27 cellular contexts compared by ENCODE assay signal in genomic region chr6:87116922-87117321, GRCh38. TPM values are rescaled to one million over a fixed set of nuclear protein-coding genes. Genes with fewer than 3 reads are reported as not detected.
DNase-seq lines count a peak whose midpoint lies in the region; ATAC-seq, FAIRE-seq and TF ChIP-seq lines count a peak whose summit lies in the region.
"Had no signal": no experiment of that assay in that cellular context is flagged by ENCODE, and none has a peak within 500 bp of the region (broad histone marks: within the 10 kb centered on the region; RNA-seq: fewer than 3 reads in every experiment).

No MANE protein-coding gene starts in this region.

- H3K4me1 Mint-ChIP-seq in naive B cell: peaks cover 0 to 6% (median 0%) of the 10 kb centered on the region in 3 donors
- H3K4me1 Mint-ChIP-seq: CD8-positive, alpha-beta memory T cell had no signal

- no peak for TF ChIP-seq RAD21 in GM12878 (IDR thresholded peaks at IDR 0.05; ENCODE audit: insufficient read depth, low read depth, low read length)

- TF ChIP-seq CTCF in NB4 (IDR thresholded peaks at IDR 0.05; ENCODE audit: low read depth, low read length) (no peak), GM12878 (IDR thresholded peaks at IDR 0.05 in 2 of 3, conservative IDR thresholded peaks at IDR 0.05 in 1 of 3; ENCODE audit: control insufficient read depth in 2 of 3, extremely low read depth in 1 of 3, insufficient read depth in 1 of 3, low read depth in 3 of 3, low read length in 3 of 3) (no peak)

- no peak overlapping the region for H2AFZ ChIP-seq in GM12878 (ENCODE audit: control insufficient read depth, low read depth, low read length)

- H4K20me1 ChIP-seq in GM12878 (ENCODE audit: control insufficient read depth, insufficient read depth): no peaks in the 10 kb centered on the region
- H4K20me1 ChIP-seq: BLaER1 treated with 17β-estradiol and CSF1 and Interleukin-3, amounts not matched to agents 10 nM and 100 nM had no signal

- in situ Hi-C loops in GM12878 (cut with MboI): no loop called here

- TF ChIP-seq POLR2A in GM12892 (IDR thresholded peaks at IDR 0.05; ENCODE audit: low read depth, low read length) (no peak), NB4 (IDR thresholded peaks at IDR 0.05; ENCODE audit: extremely low read depth, insufficient read length) (no peak), GM12878 (IDR thresholded peaks at IDR 0.05; ENCODE audit: low read depth, low read length) (no peak)

- H3K36me3 ChIP-seq in GM12878 (ENCODE audit: control insufficient read depth in 2 of 2, insufficient read depth in 2 of 2, low read length in 1 of 2): no peaks in the 10 kb centered on the region
- H3K36me3 ChIP-seq: BE2C; BLaER1 treated with 17β-estradiol and CSF1 and Interleukin-3, amounts not matched to agents 10 nM and 100 nM; HAP-1 had no signal

- H3K27me3 Mint-ChIP-seq in naive B cell: peaks cover 5 to 10% (median 7%) of the 10 kb centered on the region in 3 donors

- no peaks in the 10 kb centered on the region for H3K4me1 ChIP-seq in GM12878 (ENCODE audit: control insufficient read depth, insufficient read depth, low read length)
- H3K4me1 ChIP-seq: A549; BE2C; BLaER1 treated with 17β-estradiol and CSF1 and Interleukin-3, amounts not matched to agents 10 nM and 100 nM had no signal

- intact Hi-C loops in GM12878 (cut with micrococcal nuclease; ENCODE audit: unreplicated experiment): no loop called here

- no TSS peak for BruUV-seq in GM12878 (replicated peaks; lab: Mats Ljungman, UMichigan)

- no peak for TF ChIP-seq EP300 in GM12878 (IDR thresholded peaks at IDR 0.05; ENCODE audit: borderline replicate concordance in 1 of 2, control insufficient read depth in 1 of 2, low read depth in 2 of 2, low read length in 2 of 2)

- H3K27me3 ChIP-seq in GM12878 (replicated peaks in 1 of 2; ENCODE audit: control insufficient read depth in 2 of 2, insufficient read depth in 2 of 2, low read length in 1 of 2): no peaks in the 10 kb centered on the region
- H3K27me3 ChIP-seq: BE2C; BLaER1 treated with 17β-estradiol and CSF1 and Interleukin-3, amounts not matched to agents 10 nM and 100 nM had no signal

- H3K4me3 Mint-ChIP-seq in naive B cell: no peak overlapping the region
- H3K4me3 Mint-ChIP-seq: CD14-positive monocyte; CD4-positive, alpha-beta T cell; CD8-positive, alpha-beta memory T cell; HFFc6 had no signal

- peak; percentile 5 for FAIRE-seq in GM12892 (lab: Jason Lieb, UNC)
- no peak for FAIRE-seq in GM12878 (lab: Jason Lieb, UNC)
- FAIRE-seq: A549, D721Med, GM12891, H54 had no signal

- peaks cover 0 to 7% (median 3%) of the 10 kb centered on the region in 7 donors for H3K9me3 Mint-ChIP-seq in naive B cell
- H3K9me3 Mint-ChIP-seq: CD4-positive, alpha-beta T cell; CD8-positive, alpha-beta memory T cell; HFFc6 had no signal

- peak; percentile 38; the same call in 2 of the 3 replicates for ATAC-seq in GM12878
- peak; percentile 27 to 36 for ATAC-seq in naive B cell (ENCODE audit: low read depth in 2 of 2)
- ATAC-seq in HG02798 (IDR thresholded peaks at IDR 0.05; ENCODE audit: poor library complexity, unreplicated experiment): no peak
- no peak for ATAC-seq in HG03521 (IDR thresholded peaks at IDR 0.05; ENCODE audit: unreplicated experiment)
- ATAC-seq: A549 had no signal

- peaks cover 0 to 5% of the 10 kb centered on the region in 2 donors for H3K36me3 Mint-ChIP-seq in naive B cell
- H3K36me3 Mint-ChIP-seq: CD14-positive monocyte; CD8-positive, alpha-beta memory T cell had no signal

- DNase-seq in GM12892 (ENCODE audit: insufficient read length) (no peak), NB4 (ENCODE audit: low read depth) (peak; percentile 51), GM12878 (ENCODE audit: low read depth, low spot score) (no peak), naive B cell (no peak), NCI-H526 (lab: John Stamatoyannopoulos, UW) (no peak)
- no peak for DNase-seq in stimulated activated CD4-positive, alpha-beta T cell treated with anti-CD3 and anti-CD28 coated beads, Interleukin-4, amount 100 ng/mL, for 24 hours
- DNase-seq: 8988T; ACHN; AML-193; BE2C; CD4-positive, alpha-beta T cell; CD8-positive, alpha-beta memory T cell; DMS 273 treated with DMSO at 0.1 percent for 48 hours; DMS79; EL; GDM1; GOT3; HFFc6 had no signal

- H3K9me3 ChIP-seq in GM12878 (replicated peaks; ENCODE audit: control insufficient read depth, insufficient read depth, low read length): no peaks in the 10 kb centered on the region
- H3K9me3 ChIP-seq: A549, BE2C, HAP-1 had no signal

- no peak overlapping the region for H3K27ac ChIP-seq in GM12878 (ENCODE audit: control insufficient read depth, insufficient read depth)
- H3K27ac ChIP-seq: A549; BLaER1 treated with 17β-estradiol and CSF1 and Interleukin-3, amounts not matched to agents 10 nM and 100 nM had no signal

- no peak overlapping the region for H3K9ac ChIP-seq in GM12878 (ENCODE audit: control insufficient read depth, insufficient read depth, low read length)
- H3K9ac ChIP-seq: BLaER1 treated with 17β-estradiol and CSF1 and Interleukin-3, amounts not matched to agents 10 nM and 100 nM had no signal

- 50% methylated on average over 2 of the region's 2 CpGs for WGBS in GM12878 (ENCODE audit: insufficient coverage, insufficient replicate concordance, low lambda C conversion rate, missing lambda C conversion rate)

- H3K79me2 ChIP-seq in GM12878 (ENCODE audit: control insufficient read depth, insufficient read depth, low read length): no peaks in the 10 kb centered on the region

- no peak overlapping the region for H3K27ac Mint-ChIP-seq in naive B cell
- H3K27ac Mint-ChIP-seq: CD14-positive monocyte; CD4-positive, alpha-beta T cell; CD8-positive, alpha-beta memory T cell; HFFc6 had no signal

- RAD21 ChIA-PET in GM12878 (lab: Charles Lee; ENCODE audit: unreplicated experiment): no interaction called here

- no peak overlapping the region for H3K4me3 ChIP-seq in NB4 (ENCODE audit: low read depth, low read length)
- no peak overlapping the region for H3K4me3 ChIP-seq in GM12878
- H3K4me3 ChIP-seq: A549; BLaER1 treated with 17β-estradiol and CSF1 and Interleukin-3, amounts not matched to agents 10 nM and 100 nM; HAP-1 had no signal

- POLR2A ChIA-PET in GM12878 (lab: Charles Lee): no interaction called here

- SMC1A ChIA-PET in GM12878 (lab: Charles Lee; ENCODE audit: uncharacterized antibody, unreplicated experiment): interaction anchor here (0.8 to 2.2 kb wide), 4 partner anchors 10 to 71 kb away, joined by 3 to 8 read pairs (median 3); no protein-coding TSS in a partner anchor

- CTCF ChIA-PET in GM12878 (lab: Yijun Ruan, JAX): interaction anchor here (1.0 to 2.4 kb wide), 4 partner anchors 13 to 276 kb away, joined by 3 to 15 read pairs (median 6); no protein-coding TSS in a partner anchor

- H3K4me2 ChIP-seq in GM12878 (ENCODE audit: control insufficient read depth, insufficient read depth): no peak overlapping the region
- H3K4me2 ChIP-seq: A549; BLaER1 treated with 17β-estradiol and CSF1 and Interleukin-3, amounts not matched to agents 10 nM and 100 nM had no signal

TF ChIP-seq in GM12878, 131 proteins besides CTCF, POLR2A, EP300 and RAD21 (continues in another document):
- TF ChIP-seq STAT1 (conservative IDR thresholded peaks at IDR 0.05) (no peak), SP1 (IDR thresholded peaks at IDR 0.05; ENCODE audit: low read depth, low read length) (no peak)

RNA-seq across cellular contexts. Expression of gene CGA, which starts 22.0 kb away (rescaled TPM):
- polyA plus RNA-seq in GM12892 (2012; ENCODE audit: missing spikeins): not detected
- not detected in 2 replicates for total RNA-seq in GM12878 (2013; cell fraction: nucleolus; rRNA removed)
- total RNA-seq in GM12878 (2014; rRNA removed) (not detected in 2 replicates), GM12878 (2014; rRNA removed; fragmentation: Illumina TruSeq; extraction: Trizol) (not detected in 2 replicates), GM12878 (2021) (not detected in 2 replicates)
- polyA plus RNA-seq in GM12878 (2011; ENCODE audit: low read depth): not detected
- polyA plus RNA-seq in GM12878 (2011; rRNA removed) (0.11 and 0.26 TPM in 2 replicates), GM12878 (2014; fragmentation: Illumina TruSeq; extraction: Trizol) (0.10 TPM in 1 of 2 replicates, not detected in the other), GM12878 (2014; fragmentation: Nextera tagmentation; extraction: Ambion mirVana) (under 1 TPM; 0.13 to 0.27 TPM), GM12878 (2014; rRNA removed) (not detected in 2 replicates), GM12878 (2016; fragmentation: Nextera tagmentation; extraction: Ambion mirVana) (not detected), naive B cell (ENCODE audit: low read depth in 6 of 6) (not detected)
- polyA plus RNA-seq in GM12878 (2011; cell fraction: cytosol; rRNA removed): 0.09 and 0.12 TPM in 2 replicates
- not detected in 2 replicates for polyA plus RNA-seq in GM12878 (2011; cell fraction: nucleus; rRNA removed)
- not detected in 2 replicates for polyA plus RNA-seq in GM12878 (2012)
- not detected in 2 replicates for polyA minus RNA-seq in GM12878 (2011; rRNA and poly(A)+ RNA removed)
- polyA minus RNA-seq in GM12878 (2011; cell fraction: cytosol; rRNA and poly(A)+ RNA removed): 18.8 and 25.4 TPM in 2 replicates
- polyA minus RNA-seq in GM12878 (2011; cell fraction: nucleus; rRNA and poly(A)+ RNA removed): 0.85 and 5.6 TPM in 2 replicates
- total RNA-seq: CD4-positive, alpha-beta T cell; CD8-positive, alpha-beta memory T cell had no signal
- polyA plus RNA-seq: A549; CD14-positive monocyte; CD8-positive, alpha-beta memory T cell had no signal

RNA-seq across cellular contexts. Expression of gene ZNF292, which starts 38.4 kb away (rescaled TPM):
- polyA plus RNA-seq in GM12892 (2012; ENCODE audit: missing spikeins): 32.4 TPM
- total RNA-seq in GM12878 (2013; cell fraction: nucleolus; rRNA removed): 680 and 686 TPM in 2 replicates
- total RNA-seq in GM12878 (2014; rRNA removed): 25.8 and 28.0 TPM in 2 replicates
- total RNA-seq in GM12878 (2014; rRNA removed; fragmentation: Illumina TruSeq; extraction: Trizol): 31.5 and 37.5 TPM in 2 replicates
- 31.1 and 33.9 TPM in 2 replicates for total RNA-seq in GM12878 (2021)
- 12.6 TPM for polyA plus RNA-seq in GM12878 (2011; ENCODE audit: low read depth)
- polyA plus RNA-seq in GM12878 (2011; rRNA removed): 57.6 and 100 TPM in 2 replicates
- 17.6 and 19.9 TPM in 2 replicates for polyA plus RNA-seq in GM12878 (2011; cell fraction: cytosol; rRNA removed)
- 81.7 and 133 TPM in 2 replicates for polyA plus RNA-seq in GM12878 (2011; cell fraction: nucleus; rRNA removed)
- 23.8 and 26.1 TPM in 2 replicates for polyA plus RNA-seq in GM12878 (2012)
- polyA plus RNA-seq in GM12878 (2014; fragmentation: Illumina TruSeq; extraction: Trizol): 31.3 and 43.0 TPM in 2 replicates
- polyA plus RNA-seq in GM12878 (2014; fragmentation: Nextera tagmentation; extraction: Ambion mirVana): 10 to 100 TPM; 11.1 to 20.9 TPM
- 11.1 and 14.2 TPM in 2 replicates for polyA plus RNA-seq in GM12878 (2014; rRNA removed)
- polyA plus RNA-seq in GM12878 (2016; fragmentation: Nextera tagmentation; extraction: Ambion mirVana): 10 to 100 TPM; 29.8 to 31.8 TPM
- polyA minus RNA-seq in GM12878 (2011; rRNA and poly(A)+ RNA removed): 145 and 162 TPM in 2 replicates
- polyA minus RNA-seq in GM12878 (2011; cell fraction: cytosol; rRNA and poly(A)+ RNA removed): 35.1 and 39.8 TPM in 2 replicates
- 245 and 377 TPM in 2 replicates for polyA minus RNA-seq in GM12878 (2011; cell fraction: nucleus; rRNA and poly(A)+ RNA removed)
- polyA plus RNA-seq in naive B cell (ENCODE audit: low read depth in 6 of 6): 10 to 100 TPM; 19.4 to 48.9 (median 38.4) TPM

Comparison
In these comparisons a context has a peak if more than half of its experiments do, and no peak if none do; other contexts are left out.
1. ATAC-seq: peak in GM12878 (single experiment) and naive B cell (2 of 2); none in HG02798 (single experiment) and HG03521 (single experiment).